19 cellular contexts compared by ENCODE assay signal in the genomic region with DNA sequence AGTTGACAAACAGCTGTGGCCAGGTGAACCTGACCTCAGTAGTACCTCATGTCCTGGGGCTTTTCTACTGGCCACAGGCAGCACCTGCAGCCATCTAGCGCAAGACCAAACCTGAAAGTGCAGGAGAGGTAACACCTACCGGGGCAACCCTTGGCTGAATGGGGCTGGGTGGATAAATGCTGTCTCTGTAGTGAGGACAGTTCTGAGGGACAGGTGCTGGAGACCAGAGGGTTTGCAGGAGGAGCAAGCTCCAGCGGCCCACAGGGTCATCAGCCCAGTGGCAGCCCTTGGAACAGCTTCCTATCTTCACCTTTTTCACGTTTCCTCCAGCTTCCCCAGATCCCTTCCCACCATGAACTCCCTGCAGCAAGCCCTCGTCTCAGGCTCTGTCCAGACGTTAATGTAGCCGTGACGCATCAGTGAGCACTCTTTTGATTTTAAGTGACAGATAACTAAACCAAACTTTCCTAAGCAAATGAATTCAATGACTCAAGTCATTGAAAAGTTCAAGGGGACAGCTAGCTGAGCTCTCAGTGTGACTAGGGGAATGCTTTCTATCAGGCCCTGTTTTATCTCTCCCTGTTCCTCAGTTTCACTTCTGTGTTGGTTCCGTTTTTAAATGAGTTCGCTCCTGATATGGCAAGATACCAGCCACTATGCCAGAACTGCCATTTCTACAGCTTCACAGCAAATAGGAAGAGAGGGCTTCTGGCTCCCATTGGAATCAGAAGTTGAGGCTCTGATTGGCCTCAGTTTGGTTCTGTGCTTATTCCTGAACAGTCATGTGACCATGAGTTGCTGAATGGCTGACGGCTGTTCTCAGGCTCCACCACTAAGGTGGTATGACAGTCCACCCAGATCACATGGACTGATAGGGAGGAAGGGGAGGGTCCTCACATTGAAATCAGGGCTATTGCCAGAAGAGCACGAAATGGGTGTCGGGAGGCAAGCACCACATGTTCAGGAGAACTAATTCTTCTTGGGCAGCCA. TPM values are rescaled to one million over a fixed set of nuclear protein-coding genes. Genes with fewer than 3 reads are reported as not detected.
A peak's percentile ranks its signal among the peaks of the same experiment; 100 is the strongest.
DNase-seq lines count a peak whose midpoint lies in the region; ATAC-seq and TF ChIP-seq lines count a peak whose summit lies in the region.
"Had no signal": no experiment of that assay in that cellular context is flagged by ENCODE, and none has a peak within 500 bp of the region (broad histone marks: within the 10 kb centered on the region; RNA-seq: fewer than 3 reads in every experiment).

No MANE protein-coding gene starts in this region.

- H3K9me3 ChIP-seq in BE2C, result no peaks in the 10 kb centered on the region
- H3K9me3 ChIP-seq: ascending aorta, colonic mucosa had no signal

- TF ChIP-seq EP300 in Ishikawa (IDR thresholded peaks at IDR 0.05; ENCODE audit: borderline replicate concordance), result no peak

- H3K27me3 Mint-ChIP-seq in activated B cell treated with CpG ODN at 0.5 μM for 24 hours, result no peaks in the 10 kb centered on the region

- no peaks in the 10 kb centered on the region for H3K36me3 ChIP-seq in BE2C
- H3K36me3 ChIP-seq: ascending aorta, colonic mucosa had no signal

- no peaks in the 10 kb centered on the region for H3K9me3 Mint-ChIP-seq in activated B cell treated with CpG ODN at 0.5 μM for 24 hours

- no peaks in the 10 kb centered on the region for H3K36me3 Mint-ChIP-seq in activated B cell treated with CpG ODN at 0.5 μM for 24 hours (ENCODE audit: low read depth)

- no peak overlapping the region for H3K27ac Mint-ChIP-seq in activated B cell treated with CpG ODN at 0.5 μM for 24 hours

- TF ChIP-seq POLR2A in erythroblast (IDR thresholded peaks at IDR 0.05; ENCODE audit: low read length), result no peak

- peaks cover 10% of the 10 kb centered on the region for H3K4me1 ChIP-seq in BE2C
- H3K4me1 ChIP-seq: ascending aorta, colonic mucosa had no signal

- H3K27me3 ChIP-seq in BE2C, result no peaks in the 10 kb centered on the region; the same call in none of the 2 replicates
- H3K27me3 ChIP-seq: ascending aorta, colonic mucosa had no signal

- ATAC-seq in GM19351 (IDR thresholded peaks at IDR 0.05; ENCODE audit: unreplicated experiment) (peak; percentile 52), activated B cell treated with CpG ODN at 0.5 μM for 24 hours (ENCODE audit: low read depth) (peak; percentile 21)

- intact Hi-C loops in activated B cell treated with CpG ODN at 0.5 μM for 24 hours (cut with micrococcal nuclease), result loop anchor here (5.0 kb wide), 2 partner anchors 253 to 978 kb away; no protein-coding TSS in a partner anchor

- TF ChIP-seq CTCF in BE2C (IDR thresholded peaks at IDR 0.05; ENCODE audit: low read depth, low read length), result no peak
- no peak for TF ChIP-seq CTCF in activated B cell treated with CpG ODN at 0.5 μM for 24 hours (IDR thresholded peaks at IDR 0.05)
- no peak for TF ChIP-seq CTCF in GM10248 (IDR thresholded peaks at IDR 0.05; ENCODE audit: control extremely low read depth, extremely low read depth, low read depth, missing control alignments)

- POLR2A ChIA-PET in activated B cell treated with CpG ODN at 0.5 μM for 24 hours (lab: Charles Lee), result no interaction called here
- POLR2A ChIA-PET in GM10248 (lab: Yijun Ruan, JAX), result no interaction called here

- no peak overlapping the region for H3K4me3 Mint-ChIP-seq in activated B cell treated with CpG ODN at 0.5 μM for 24 hours

- CTCF ChIA-PET in activated B cell treated with CpG ODN at 0.5 μM for 24 hours (lab: Charles Lee), result interaction anchor here (1.2 kb wide), 1 partner anchor 99 kb away, joined by 4 read pairs; no protein-coding TSS in a partner anchor
- CTCF ChIA-PET in GM10248 (lab: Yijun Ruan, JAX), result interaction anchor here (0.8 to 1.8 kb wide), 4 partner anchors 10 to 109 kb away, joined by 3 to 8 read pairs (median 4); partner anchors contain the start of gene PFDN4

- H3K4me1 Mint-ChIP-seq in activated B cell treated with CpG ODN at 0.5 μM for 24 hours, result peaks cover 6% of the 10 kb centered on the region

- peak overlapping the region; percentile 4 for H3K4me3 ChIP-seq in BE2C (ENCODE audit: low read depth, low read length)
- H3K4me3 ChIP-seq: ascending aorta, colonic mucosa had no signal

- no peak for DNase-seq in BE2C
- DNase-seq in activated B cell treated with CpG ODN at 0.5 μM for 24 hours, result no peak
- DNase-seq in GM10248 (ENCODE audit: extremely low spot score), result no peak
- DNase-seq in RKO (ENCODE audit: low spot score), result no peak
- no peak for DNase-seq in erythroblast (lab: John Stamatoyannopoulos, UW)
- DNase-seq in NK-92 (lab: John Stamatoyannopoulos, UW; ENCODE audit: unreplicated experiment), result no peak
- DNase-seq: activated CD4-positive, alpha-beta T cell treated with anti-CD3 and anti-CD28 coated beads, Interleukin-2, amount 50 U/mL, for 48 hours; activated effector memory CD4-positive, alpha-beta T cell treated with Interleukin-2 at 50 U/mL for 16 hours; colonic mucosa; COR-L47; GDM1; kidney; NCI-H146; SHP77 treated with DMSO at 0.1 percent for 48 hours; T1000 had no signal

- TF ChIP-seq RAD21 in Ishikawa (IDR thresholded peaks at IDR 0.05; ENCODE audit: low read depth), result no peak

TF ChIP-seq in Ishikawa, 13 proteins besides CTCF, POLR2A, EP300 and RAD21:
- TF ChIP-seq USF1 (IDR thresholded peaks at IDR 0.05) (peak; percentile 22; the same call in 1 of the 2 replicates), TCF12 (IDR thresholded peaks at IDR 0.05; ENCODE audit: low read depth) (no peak)
TF ChIP-seq in Ishikawa: peak in this region for 1.

RNA-seq across cellular contexts. Expression of gene PFDN4, which starts 12.1 kb away (rescaled TPM):
- polyA plus RNA-seq in BE2C (2012; ENCODE audit: insufficient read depth, insufficient read length, low read depth), result 52.2 TPM
- total RNA-seq in activated B cell treated with CpG ODN at 0.5 μM for 24 hours, result 16.5 and 22.1 TPM in 2 replicates

RNA-seq across cellular contexts. Expression of gene CYP24A1, which starts 22.0 kb away (rescaled TPM):
- polyA plus RNA-seq in BE2C (2012; ENCODE audit: insufficient read depth, insufficient read length, low read depth), result not detected
- not detected in 2 replicates for total RNA-seq in activated B cell treated with CpG ODN at 0.5 μM for 24 hours
- total RNA-seq: ascending aorta, osteocyte had no signal
